ENCODE assay signal across 19 cellular contexts in the genomic region with DNA sequence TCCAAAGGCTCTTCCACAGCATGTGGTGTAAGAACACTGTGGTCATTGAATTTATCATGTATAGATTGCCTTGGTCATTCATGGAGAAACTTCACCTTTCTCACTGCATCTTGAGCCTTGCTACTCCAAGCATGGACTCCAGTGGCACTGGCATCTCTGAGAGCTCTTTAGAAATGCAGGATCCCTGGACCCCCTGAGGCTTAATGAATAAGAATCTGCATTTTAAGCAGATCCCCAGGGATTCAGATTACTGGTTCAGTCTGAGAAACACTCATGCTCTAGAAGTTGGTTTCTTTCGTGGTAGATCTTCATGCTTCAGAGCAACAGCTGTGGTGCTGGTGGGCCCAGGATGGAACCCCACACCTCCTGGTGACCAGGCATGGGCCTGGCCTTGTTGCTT.
"Had no signal": no experiment of that assay in that cellular context is flagged by ENCODE, and none has a peak within 500 bp of the region (broad histone marks: within the 10 kb centered on the region; RNA-seq: fewer than 3 reads in every experiment).

No MANE protein-coding gene starts in this region.

- H3K4me3 Mint-ChIP-seq: naive thymus-derived CD4-positive, alpha-beta T cell; nephron progenitor cell had no signal

- H3K4me1 ChIP-seq: spleen had no signal

- H3K27ac Mint-ChIP-seq: naive thymus-derived CD4-positive, alpha-beta T cell; nephron progenitor cell had no signal

- FAIRE-seq: endometrium, urothelium cell line had no signal

- H3K36me3 ChIP-seq: gastrocnemius medialis, spleen had no signal

- H3K9me3 ChIP-seq: gastrocnemius medialis, spleen had no signal

- DNase-seq: effector memory CD4-positive, alpha-beta T cell; gastrocnemius medialis; glutamatergic neuron; immature natural killer cell; left colon; left ventricle myocardium superior; mesenchymal stem cell; naive thymus-derived CD4-positive, alpha-beta T cell; nephron progenitor cell; posterior cingulate gyrus; spleen; stimulated activated CD4-positive, alpha-beta T cell treated with anti-CD3 and anti-CD28 coated beads, Interleukin-15, amount 100 ng/mL, for 24 hours; stimulated activated naive CD4-positive, alpha-beta T cell treated with Interleukin-2 at 50 U/mL for 16 hours; trophoblast cell had no signal

- H3K27me3 ChIP-seq: gastrocnemius medialis, spleen had no signal

- H3K36me3 Mint-ChIP-seq: immature natural killer cell had no signal

- H3K27ac ChIP-seq: gastrocnemius medialis had no signal

- H3K4me3 ChIP-seq: gastrocnemius medialis, lung had no signal

- H3K4me1 Mint-ChIP-seq: nephron progenitor cell had no signal

- ATAC-seq: esophagus mucosa, gastrocnemius medialis, left colon, left ventricle myocardium superior, sciatic nerve had no signal

- H3K9me3 Mint-ChIP-seq: immature natural killer cell had no signal
